In the genomic region with DNA sequence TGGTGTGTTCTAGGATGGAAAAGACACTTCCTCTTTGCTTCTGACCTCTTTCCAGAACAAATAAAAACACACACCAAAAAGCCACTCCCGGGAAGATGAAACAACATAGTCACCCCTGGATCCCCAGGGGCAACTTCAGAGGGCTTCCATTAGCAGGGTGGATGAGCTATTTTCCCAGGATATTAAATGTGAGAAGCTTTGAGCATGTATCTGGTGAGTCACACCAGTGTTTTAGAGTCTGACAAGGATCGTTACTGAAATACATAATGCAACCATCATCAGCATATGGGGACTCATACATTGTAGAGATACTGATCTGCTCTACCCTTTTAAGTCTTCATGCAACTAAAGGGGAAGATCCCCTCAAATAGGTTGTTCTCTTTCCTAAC, we compare ENCODE assay signal across 10 cellular contexts.
DNase-seq lines count a peak whose midpoint lies in the region; ATAC-seq and TF ChIP-seq lines count a peak whose summit lies in the region.
"Had no signal": no experiment of that assay in that cellular context is flagged by ENCODE, and none has a peak within 500 bp of the region (broad histone marks: within the 10 kb centered on the region; RNA-seq: fewer than 3 reads in every experiment).

No MANE protein-coding gene starts in this region.

- no peaks in the 10 kb centered on the region for H3K79me2 ChIP-seq in GM23338 (replicated peaks; ENCODE audit: insufficient read depth)

- no peaks in the 10 kb centered on the region for H3K4me1 ChIP-seq in GM23338 (ENCODE audit: insufficient read depth)
- H3K4me1 ChIP-seq in CD8-positive, alpha-beta memory T cell (ENCODE audit: insufficient read depth, low read length), result no peaks in the 10 kb centered on the region

- H3K9me3 ChIP-seq in CD8-positive, alpha-beta memory T cell (ENCODE audit: low read length), result no peaks in the 10 kb centered on the region

- H3K9me3 Mint-ChIP-seq in chondrocyte (ENCODE audit: low read depth) (no peaks in the 10 kb centered on the region), nephron progenitor cell (no peaks in the 10 kb centered on the region), GM23338 (no peaks in the 10 kb centered on the region; the same call in 2 of the 3 replicates)
- H3K9me3 Mint-ChIP-seq in CD8-positive, alpha-beta memory T cell, result no peaks in the 10 kb centered on the region

- H3K4me1 Mint-ChIP-seq in chondrocyte (ENCODE audit: low read depth) (peaks cover 47% of the 10 kb centered on the region), nephron progenitor cell (peaks cover 55% of the 10 kb centered on the region), GM23338 (peaks cover 11% of the 10 kb centered on the region)
- no peaks in the 10 kb centered on the region for H3K4me1 Mint-ChIP-seq in CD8-positive, alpha-beta memory T cell

- no peak overlapping the region for H3K4me3 ChIP-seq in GM23338
- H3K4me3 ChIP-seq in CD8-positive, alpha-beta memory T cell (ENCODE audit: low read length), result no peak overlapping the region

- no peak overlapping the region for H3K27ac ChIP-seq in GM23338 (ENCODE audit: low read depth)
- no peak overlapping the region for H3K27ac ChIP-seq in CD8-positive, alpha-beta memory T cell (ENCODE audit: low read depth, low read length)

- ATAC-seq in GM23338 (no peak), HG02588 (IDR thresholded peaks at IDR 0.05; ENCODE audit: unreplicated experiment) (no peak)

- H4K20me1 ChIP-seq in GM23338 (replicated peaks; ENCODE audit: insufficient read depth), result no peaks in the 10 kb centered on the region

- no peaks in the 10 kb centered on the region for H3K27me3 Mint-ChIP-seq in chondrocyte (ENCODE audit: low read depth)
- peaks cover 6% of the 10 kb centered on the region for H3K27me3 Mint-ChIP-seq in nephron progenitor cell (ENCODE audit: low read depth, poor library complexity)
- peaks cover 3% of the 10 kb centered on the region for H3K27me3 Mint-ChIP-seq in GM23338 (ENCODE audit: insufficient read depth, low read depth, poor library complexity)
- H3K27me3 Mint-ChIP-seq in CD8-positive, alpha-beta memory T cell, result peaks cover 13 to 24% of the 10 kb centered on the region in 2 donors

- H3K4me3 Mint-ChIP-seq in chondrocyte (ENCODE audit: unreplicated experiment) (peak overlapping the region; percentile 14), nephron progenitor cell (no peak overlapping the region), GM23338 (no peak overlapping the region)
- no peak overlapping the region for H3K4me3 Mint-ChIP-seq in CD8-positive, alpha-beta memory T cell

- no peak overlapping the region for H3K4me2 ChIP-seq in GM23338

- no peaks in the 10 kb centered on the region for H3K36me3 Mint-ChIP-seq in chondrocyte (ENCODE audit: low read depth)
- no peaks in the 10 kb centered on the region for H3K36me3 Mint-ChIP-seq in nephron progenitor cell (ENCODE audit: low read depth)
- no peaks in the 10 kb centered on the region for H3K36me3 Mint-ChIP-seq in GM23338 (ENCODE audit: low read depth)
- no peaks in the 10 kb centered on the region for H3K36me3 Mint-ChIP-seq in CD8-positive, alpha-beta memory T cell

- POLR2A ChIA-PET in CD8-positive, alpha-beta memory T cell (lab: Charles Lee), result no interaction called here

- no peaks in the 10 kb centered on the region for H3K27me3 ChIP-seq in GM23338 (ENCODE audit: insufficient read depth)
- no peaks in the 10 kb centered on the region for H3K27me3 ChIP-seq in CD8-positive, alpha-beta memory T cell (ENCODE audit: insufficient read depth, low read length, poor library complexity, severe bottlenecking)

- peak; percentile 91 for DNase-seq in EH (ENCODE audit: low read depth)
- peak; percentile 24 for DNase-seq in MV-4-11 (lab: John Stamatoyannopoulos, UW)
- DNase-seq in chondrocyte (ENCODE audit: low spot score), result no peak
- no peak for DNase-seq in nephron progenitor cell
- no peak for DNase-seq in GM23338 (ENCODE audit: low spot score)
- no peak for DNase-seq in AG08396 (ENCODE audit: low spot score)
- DNase-seq in CD8-positive, alpha-beta memory T cell, result no peak
- DNase-seq: activated CD4-positive, CD25-positive, alpha-beta regulatory T cell treated with anti-CD3 and anti-CD28 coated beads, Interleukin-2, amount 50 U/mL, for 72 hours; cerebellar nuclear complex had no signal

- H3K27ac Mint-ChIP-seq in chondrocyte (ENCODE audit: unreplicated experiment) (peak overlapping the region; percentile 98), nephron progenitor cell (peak overlapping the region; percentile 30), GM23338 (no peak overlapping the region)
- no peak overlapping the region for H3K27ac Mint-ChIP-seq in CD8-positive, alpha-beta memory T cell

- H3K9me2 ChIP-seq in GM23338 (ENCODE audit: insufficient read depth), result 0 out of 2 replicates have a peak, but pooled peaks cover 3% of the 10 kb centered on the region

- CTCF ChIA-PET in CD8-positive, alpha-beta memory T cell (lab: Charles Lee), result no interaction called here

- H3K36me3 ChIP-seq in GM23338 (ENCODE audit: insufficient read depth), result no peaks in the 10 kb centered on the region
- no peaks in the 10 kb centered on the region for H3K36me3 ChIP-seq in CD8-positive, alpha-beta memory T cell (ENCODE audit: insufficient read depth, low read length)

- no peak for TF ChIP-seq CTCF in chondrocyte (IDR thresholded peaks at IDR 0.05)
- no peak for TF ChIP-seq CTCF in nephron progenitor cell (IDR thresholded peaks at IDR 0.05)
- TF ChIP-seq CTCF in GM23338 (conservative IDR thresholded peaks at IDR 0.05; ENCODE audit: low read depth in 2 of 2), result no peak

- no peak overlapping the region for H2AFZ ChIP-seq in GM23338

- no peaks in the 10 kb centered on the region for H3F3A ChIP-seq in GM23338 (replicated peaks; ENCODE audit: low read depth)

TF ChIP-seq in GM23338, 12 proteins besides CTCF, POLR2A, EP300 and RAD21 (continues in another document):
- TF ChIP-seq EZH2phosphoT487 (IDR thresholded peaks at IDR 0.05; ENCODE audit: unreplicated experiment), result no peak
- TF ChIP-seq, protein P1, sequence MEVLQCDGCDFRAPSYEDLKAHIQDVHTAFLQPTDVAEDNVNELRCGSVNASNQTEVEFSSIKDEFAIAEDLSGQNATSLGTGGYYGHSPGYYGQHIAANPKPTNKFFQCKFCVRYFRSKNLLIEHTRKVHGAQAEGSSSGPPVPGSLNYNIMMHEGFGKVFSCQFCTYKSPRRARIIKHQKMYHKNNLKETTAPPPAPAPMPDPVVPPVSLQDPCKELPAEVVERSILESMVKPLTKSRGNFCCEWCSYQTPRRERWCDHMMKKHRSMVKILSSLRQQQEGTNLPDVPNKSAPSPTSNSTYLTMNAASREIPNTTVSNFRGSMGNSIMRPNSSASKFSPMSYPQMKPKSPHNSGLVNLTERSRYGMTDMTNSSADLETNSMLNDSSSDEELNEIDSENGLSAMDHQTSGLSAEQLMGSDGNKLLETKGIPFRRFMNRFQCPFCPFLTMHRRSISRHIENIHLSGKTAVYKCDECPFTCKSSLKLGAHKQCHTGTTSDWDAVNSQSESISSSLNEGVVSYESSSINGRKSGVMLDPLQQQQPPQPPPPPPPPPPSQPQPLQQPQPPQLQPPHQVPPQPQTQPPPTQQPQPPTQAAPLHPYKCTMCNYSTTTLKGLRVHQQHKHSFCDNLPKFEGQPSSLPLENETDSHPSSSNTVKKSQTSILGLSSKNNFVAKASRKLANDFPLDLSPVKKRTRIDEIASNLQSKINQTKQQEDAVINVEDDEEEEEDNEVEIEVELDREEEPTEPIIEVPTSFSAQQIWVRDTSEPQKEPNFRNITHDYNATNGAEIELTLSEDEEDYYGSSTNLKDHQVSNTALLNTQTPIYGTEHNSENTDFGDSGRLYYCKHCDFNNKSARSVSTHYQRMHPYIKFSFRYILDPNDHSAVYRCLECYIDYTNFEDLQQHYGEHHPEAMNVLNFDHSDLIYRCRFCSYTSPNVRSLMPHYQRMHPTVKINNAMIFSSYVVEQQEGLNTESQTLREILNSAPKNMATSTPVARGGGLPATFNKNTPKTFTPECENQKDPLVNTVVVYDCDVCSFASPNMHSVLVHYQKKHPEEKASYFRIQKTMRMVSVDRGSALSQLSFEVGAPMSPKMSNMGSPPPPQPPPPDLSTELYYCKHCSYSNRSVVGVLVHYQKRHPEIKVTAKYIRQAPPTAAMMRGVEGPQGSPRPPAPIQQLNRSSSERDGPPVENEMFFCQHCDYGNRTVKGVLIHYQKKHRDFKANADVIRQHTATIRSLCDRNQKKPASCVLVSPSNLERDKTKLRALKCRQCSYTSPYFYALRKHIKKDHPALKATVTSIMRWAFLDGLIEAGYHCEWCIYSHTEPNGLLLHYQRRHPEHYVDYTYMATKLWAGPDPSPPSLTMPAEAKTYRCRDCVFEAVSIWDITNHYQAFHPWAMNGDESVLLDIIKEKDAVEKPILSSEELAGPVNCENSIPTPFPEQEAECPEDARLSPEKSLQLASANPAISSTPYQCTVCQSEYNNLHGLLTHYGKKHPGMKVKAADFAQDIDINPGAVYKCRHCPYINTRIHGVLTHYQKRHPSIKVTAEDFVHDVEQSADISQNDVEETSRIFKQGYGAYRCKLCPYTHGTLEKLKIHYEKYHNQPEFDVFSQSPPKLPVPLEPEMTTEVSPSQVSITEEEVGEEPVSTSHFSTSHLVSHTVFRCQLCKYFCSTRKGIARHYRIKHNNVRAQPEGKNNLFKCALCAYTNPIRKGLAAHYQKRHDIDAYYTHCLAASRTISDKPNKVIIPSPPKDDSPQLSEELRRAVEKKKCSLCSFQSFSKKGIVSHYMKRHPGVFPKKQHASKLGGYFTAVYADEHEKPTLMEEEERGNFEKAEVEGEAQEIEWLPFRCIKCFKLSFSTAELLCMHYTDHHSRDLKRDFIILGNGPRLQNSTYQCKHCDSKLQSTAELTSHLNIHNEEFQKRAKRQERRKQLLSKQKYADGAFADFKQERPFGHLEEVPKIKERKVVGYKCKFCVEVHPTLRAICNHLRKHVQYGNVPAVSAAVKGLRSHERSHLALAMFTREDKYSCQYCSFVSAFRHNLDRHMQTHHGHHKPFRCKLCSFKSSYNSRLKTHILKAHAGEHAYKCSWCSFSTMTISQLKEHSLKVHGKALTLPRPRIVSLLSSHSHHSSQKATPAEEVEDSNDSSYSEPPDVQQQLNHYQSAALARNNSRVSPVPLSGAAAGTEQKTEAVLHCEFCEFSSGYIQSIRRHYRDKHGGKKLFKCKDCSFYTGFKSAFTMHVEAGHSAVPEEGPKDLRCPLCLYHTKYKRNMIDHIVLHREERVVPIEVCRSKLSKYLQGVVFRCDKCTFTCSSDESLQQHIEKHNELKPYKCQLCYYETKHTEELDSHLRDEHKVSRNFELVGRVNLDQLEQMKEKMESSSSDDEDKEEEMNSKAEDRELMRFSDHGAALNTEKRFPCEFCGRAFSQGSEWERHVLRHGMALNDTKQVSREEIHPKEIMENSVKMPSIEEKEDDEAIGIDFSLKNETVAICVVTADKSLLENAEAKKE (CRISPR knock-in tag; IDR thresholded peaks at IDR 0.05), result no peak

Comparison
In these comparisons a context has a peak if more than half of its experiments do, and no peak if none do; other contexts are left out.
1. DNase-seq: peak in EH (single experiment) and MV-4-11 (single experiment); none in chondrocyte (single experiment), nephron progenitor cell (single experiment), GM23338 (single experiment), AG08396 (single experiment) and CD8-positive, alpha-beta memory T cell (0 of 5).
2. H3K27ac Mint-ChIP-seq: peak in chondrocyte (single experiment) and nephron progenitor cell (single experiment); none in GM23338 (single experiment) and CD8-positive, alpha-beta memory T cell (0 of 8).